In genomic region chr14:88791629-88792571, GRCh38 we compare ENCODE assay signal across 8 cellular contexts. TPM values are rescaled to one million over a fixed set of nuclear protein-coding genes. Genes with fewer than 3 reads are reported as not detected.
DNase-seq lines count a peak whose midpoint lies in the region; ATAC-seq and TF ChIP-seq lines count a peak whose summit lies in the region.

No MANE protein-coding gene starts in this region.

- peak overlapping the region; percentile 80 for H2AFZ ChIP-seq in parathyroid adenoma

- no peaks in the 10 kb centered on the region for H3K27me3 ChIP-seq in parathyroid adenoma (ENCODE audit: control insufficient read depth, insufficient read depth, low read length)

- TF ChIP-seq CTCF in parathyroid adenoma (IDR thresholded peaks at IDR 0.05) = no peak

- intact Hi-C loops in Right ventricle myocardium inferior (cut with DNase I) (no loop called here), cardiac septum (cut with DNase I) (loop anchor here (2.0 kb wide), 1 partner anchor 33 kb away; the partner anchor contains the start of gene TTC8), head of caudate nucleus (cut with DNase I) (no loop called here)

- no peaks in the 10 kb centered on the region for H3K9me3 ChIP-seq in parathyroid adenoma (ENCODE audit: control insufficient read depth, low read length)

- peaks cover 5% of the 10 kb centered on the region for H3K4me1 ChIP-seq in parathyroid adenoma

- H3K27ac ChIP-seq in parathyroid adenoma = peak overlapping the region; percentile 66

- ATAC-seq in Right ventricle myocardium inferior = no peak

- H3K4me3 ChIP-seq in parathyroid adenoma (ENCODE audit: low read depth, low read length) = peak overlapping the region; percentile 62

- no peak overlapping the region for H3K9ac ChIP-seq in parathyroid adenoma

- DNase-seq in Right ventricle myocardium inferior (ENCODE audit: missing footprints) = peak; percentile 66
- no peak for DNase-seq in cardiac septum (ENCODE audit: low spot score)
- DNase-seq in NCI-H1105 treated with DMSO at 0.1 percent for 48 hours (lab: John Stamatoyannopoulos, UW) = peak; percentile 86
- DNase-seq in activated T-helper 1 cell treated with anti-CD3 and anti-CD28 coated beads, Interleukin-2, amount 50 U/mL, for 16 hours (ENCODE audit: low read depth in 1 of 2, low spot score in 1 of 2) = peak; percentile 5 to 6
- peak; percentile 11 to 73 (median 42) for DNase-seq in head of caudate nucleus
- no peak for DNase-seq in central memory CD4-positive, alpha-beta T cell
- no peak for DNase-seq in KG1 (lab: John Stamatoyannopoulos, UW)

- H3K79me2 ChIP-seq in parathyroid adenoma = no peaks in the 10 kb centered on the region

- peak overlapping the region; percentile 57 for H3K4me2 ChIP-seq in parathyroid adenoma (ENCODE audit: low read length)

- H3K36me3 ChIP-seq in parathyroid adenoma (ENCODE audit: control insufficient read depth, insufficient read depth, low read length) = no peaks in the 10 kb centered on the region

RNA-seq across cellular contexts. Expression of gene EML5, which starts 0.9 kb away (rescaled TPM):
- total RNA-seq in Right ventricle myocardium inferior = 0.27 TPM
- total RNA-seq in cardiac septum = 0.24 TPM

RNA-seq across cellular contexts. Expression of gene TTC8, which starts 32.6 kb away (rescaled TPM):
- total RNA-seq in Right ventricle myocardium inferior (7.0 TPM), cardiac septum (12.2 TPM)

Comparison
In these comparisons a context has a peak if more than half of its experiments do, and no peak if none do; other contexts are left out.
1. DNase-seq: peak in Right ventricle myocardium inferior (single experiment), NCI-H1105 treated with DMSO at 0.1 percent for 48 hours (single experiment), activated T-helper 1 cell treated with anti-CD3 and anti-CD28 coated beads, Interleukin-2, amount 50 U/mL, for 16 hours (2 of 2) and head of caudate nucleus (42 of 42); none in cardiac septum (single experiment), central memory CD4-positive, alpha-beta T cell (single experiment) and KG1 (single experiment).